17 cellular contexts compared by ENCODE assay signal in the genomic region with DNA sequence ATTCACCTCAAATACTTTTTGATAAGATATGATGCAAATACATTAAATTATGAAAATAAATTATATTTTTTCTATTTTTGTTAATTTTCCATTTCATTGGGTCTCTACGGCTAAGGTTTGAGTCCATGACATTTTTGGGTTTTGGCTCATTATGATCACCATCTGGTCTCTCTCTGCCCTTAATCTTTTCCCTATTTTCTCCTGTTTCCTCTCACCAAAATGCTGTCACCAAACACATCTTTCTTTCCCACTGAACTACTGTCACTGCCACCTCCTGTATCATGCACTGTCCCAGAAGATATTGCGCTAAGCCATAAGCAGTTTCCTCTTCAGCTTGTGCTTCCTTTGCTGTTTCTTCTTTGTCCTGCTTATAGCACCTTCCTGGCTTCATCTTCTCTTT.
"Had no signal": no experiment of that assay in that cellular context is flagged by ENCODE, and none has a peak within 500 bp of the region (broad histone marks: within the 10 kb centered on the region; RNA-seq: fewer than 3 reads in every experiment).

No MANE protein-coding gene starts in this region.

- H3K4me1 ChIP-seq: psoas muscle had no signal

- H3K9me3 ChIP-seq: ovary, psoas muscle, uterus had no signal

- DNase-seq: activated B cell treated with CpG ODN at 0.5 μM for 24 hours; activated CD4-positive, alpha-beta memory T cell treated with anti-CD3 and anti-CD28 coated beads for 36 hours; activated CD4-positive, alpha-beta T cell treated with anti-CD3 and anti-CD28 coated beads for 4 hours; activated naive CD8-positive, alpha-beta T cell treated with anti-CD3 and anti-CD28 coated beads, Interleukin-2, amount 10 ng/mL, durations not matched to agents 7 days and 5 days; activated T-cell treated with anti-CD3 and anti-CD28 coated beads for 4 hours; amygdala; erythroblast; midbrain; ovary; psoas muscle; right cardiac atrium; stimulated activated naive CD8-positive, alpha-beta T cell treated with anti-CD3 and anti-CD28 coated beads, Interleukin-15, Interleukin-2, amounts not matched to agents 100 U/mL and 50 U/mL, for 24 hours; substantia nigra; uterus had no signal

- H3K27me3 ChIP-seq: cardiac muscle cell, ovary, tibial nerve, uterus had no signal

- H3K27ac ChIP-seq: cardiac muscle cell, ovary, psoas muscle, tibial nerve, uterus had no signal

- H3K36me3 ChIP-seq: cardiac muscle cell, ovary, tibial nerve, uterus had no signal

- H3K4me3 ChIP-seq: cardiac muscle cell, lung, ovary, psoas muscle, tibial nerve, uterus had no signal

- ATAC-seq: psoas muscle; right cardiac atrium; stimulated activated naive CD8-positive, alpha-beta T cell treated with anti-CD3 and anti-CD28 coated beads, Interleukin-15, Interleukin-2, amounts not matched to agents 100 U/mL and 50 U/mL, for 24 hours had no signal
